Comparison of ENCODE assay signal across 2 cellular contexts in the genomic region with DNA sequence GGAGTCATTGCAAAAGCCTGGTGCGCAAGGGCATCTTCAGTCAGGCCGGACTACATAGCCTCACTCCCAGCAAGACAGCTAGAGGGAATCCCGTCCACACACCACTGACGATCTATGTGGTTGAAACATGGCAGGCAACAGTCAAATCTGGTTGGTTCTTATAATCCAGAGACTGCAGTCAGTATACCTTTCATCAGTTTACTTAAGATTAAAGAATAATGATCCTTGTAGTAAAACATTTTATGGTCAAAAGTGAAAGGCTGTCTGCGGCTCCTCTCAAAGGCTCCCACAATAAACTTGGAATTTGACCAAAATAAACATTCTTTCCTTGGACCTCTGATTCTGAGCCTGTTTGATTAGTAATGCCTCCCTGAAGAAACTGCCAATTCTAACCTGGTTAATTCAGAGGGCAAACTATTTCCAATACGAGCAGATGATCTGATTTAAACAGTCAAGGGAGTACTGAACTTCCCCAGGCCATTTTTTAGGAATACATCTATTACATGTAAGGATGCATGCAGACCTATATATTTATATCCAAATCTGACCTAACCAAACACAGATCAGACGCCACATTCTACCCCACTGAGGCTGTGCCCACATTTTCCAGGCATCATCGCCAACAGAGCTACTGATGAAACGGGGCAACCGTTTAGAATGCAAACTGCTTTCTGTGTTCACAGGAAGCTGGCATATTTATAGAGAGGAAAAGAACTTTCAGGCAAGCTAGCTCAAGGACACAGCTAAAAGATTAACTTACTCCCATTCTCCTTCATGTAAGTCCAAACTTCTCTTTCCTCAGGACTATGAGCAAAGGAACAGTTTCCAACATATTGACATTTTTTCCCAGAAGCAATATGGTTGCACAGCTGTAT.
TF ChIP-seq lines count a peak whose summit lies in the region.

No MANE protein-coding gene starts in this region.

TF ChIP-seq in HEK293, 187 proteins besides CTCF, POLR2A, EP300 and RAD21 (continued from another document):
- TF ChIP-seq, protein P1, sequence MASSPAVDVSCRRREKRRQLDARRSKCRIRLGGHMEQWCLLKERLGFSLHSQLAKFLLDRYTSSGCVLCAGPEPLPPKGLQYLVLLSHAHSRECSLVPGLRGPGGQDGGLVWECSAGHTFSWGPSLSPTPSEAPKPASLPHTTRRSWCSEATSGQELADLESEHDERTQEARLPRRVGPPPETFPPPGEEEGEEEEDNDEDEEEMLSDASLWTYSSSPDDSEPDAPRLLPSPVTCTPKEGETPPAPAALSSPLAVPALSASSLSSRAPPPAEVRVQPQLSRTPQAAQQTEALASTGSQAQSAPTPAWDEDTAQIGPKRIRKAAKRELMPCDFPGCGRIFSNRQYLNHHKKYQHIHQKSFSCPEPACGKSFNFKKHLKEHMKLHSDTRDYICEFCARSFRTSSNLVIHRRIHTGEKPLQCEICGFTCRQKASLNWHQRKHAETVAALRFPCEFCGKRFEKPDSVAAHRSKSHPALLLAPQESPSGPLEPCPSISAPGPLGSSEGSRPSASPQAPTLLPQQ (tag by site-specific recombination; IDR thresholded peaks at IDR 0.05): 0 out of 2 replicates have a peak, but pooled peaks have one; percentile 15
- TF ChIP-seq ZNF843 (tag by site-specific recombination; IDR thresholded peaks at IDR 0.05) (peak; percentile 87), ZBTB7A (tag by site-specific recombination; IDR thresholded peaks at IDR 0.05; ENCODE audit: low read depth) (no peak), TCF7L2 (IDR thresholded peaks at IDR 0.05; ENCODE audit: borderline replicate concordance, low read depth, low read length) (peak; percentile 72; the same call in 1 of the 2 replicates), ZNF175 (tag by site-specific recombination; IDR thresholded peaks at IDR 0.05) (no peak), ZNF354C (tag by site-specific recombination; IDR thresholded peaks at IDR 0.05; ENCODE audit: borderline replicate concordance, low read depth) (no peak)
- TF ChIP-seq, protein P2, sequence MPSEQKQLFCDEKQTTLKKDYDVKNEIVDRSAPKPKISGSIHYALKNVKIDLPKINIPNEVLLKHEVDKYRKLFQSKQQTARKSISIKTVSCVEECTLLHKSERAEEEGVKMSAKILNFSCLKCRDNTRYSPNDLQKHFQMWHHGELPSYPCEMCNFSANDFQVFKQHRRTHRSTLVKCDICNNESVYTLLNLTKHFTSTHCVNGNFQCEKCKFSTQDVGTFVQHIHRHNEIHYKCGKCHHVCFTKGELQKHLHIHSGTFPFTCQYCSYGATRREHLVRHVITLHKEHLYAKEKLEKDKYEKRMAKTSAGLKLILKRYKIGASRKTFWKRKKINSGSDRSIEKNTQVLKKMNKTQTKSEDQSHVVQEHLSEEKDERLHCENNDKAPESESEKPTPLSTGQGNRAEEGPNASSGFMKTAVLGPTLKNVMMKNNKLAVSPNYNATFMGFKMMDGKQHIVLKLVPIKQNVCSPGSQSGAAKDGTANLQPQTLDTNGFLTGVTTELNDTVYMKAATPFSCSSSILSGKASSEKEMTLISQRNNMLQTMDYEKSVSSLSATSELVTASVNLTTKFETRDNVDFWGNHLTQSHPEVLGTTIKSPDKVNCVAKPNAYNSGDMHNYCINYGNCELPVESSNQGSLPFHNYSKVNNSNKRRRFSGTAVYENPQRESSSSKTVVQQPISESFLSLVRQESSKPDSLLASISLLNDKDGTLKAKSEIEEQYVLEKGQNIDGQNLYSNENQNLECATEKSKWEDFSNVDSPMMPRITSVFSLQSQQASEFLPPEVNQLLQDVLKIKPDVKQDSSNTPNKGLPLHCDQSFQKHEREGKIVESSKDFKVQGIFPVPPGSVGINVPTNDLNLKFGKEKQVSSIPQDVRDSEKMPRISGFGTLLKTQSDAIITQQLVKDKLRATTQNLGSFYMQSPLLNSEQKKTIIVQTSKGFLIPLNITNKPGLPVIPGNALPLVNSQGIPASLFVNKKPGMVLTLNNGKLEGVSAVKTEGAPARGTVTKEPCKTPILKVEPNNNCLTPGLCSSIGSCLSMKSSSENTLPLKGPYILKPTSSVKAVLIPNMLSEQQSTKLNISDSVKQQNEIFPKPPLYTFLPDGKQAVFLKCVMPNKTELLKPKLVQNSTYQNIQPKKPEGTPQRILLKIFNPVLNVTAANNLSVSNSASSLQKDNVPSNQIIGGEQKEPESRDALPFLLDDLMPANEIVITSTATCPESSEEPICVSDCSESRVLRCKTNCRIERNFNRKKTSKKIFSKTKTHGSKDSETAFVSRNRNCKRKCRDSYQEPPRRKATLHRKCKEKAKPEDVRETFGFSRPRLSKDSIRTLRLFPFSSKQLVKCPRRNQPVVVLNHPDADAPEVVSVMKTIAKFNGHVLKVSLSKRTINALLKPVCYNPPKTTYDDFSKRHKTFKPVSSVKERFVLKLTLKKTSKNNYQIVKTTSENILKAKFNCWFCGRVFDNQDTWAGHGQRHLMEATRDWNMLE (tag by site-specific recombination; conservative IDR thresholded peaks at IDR 0.05; ENCODE audit: low read depth): no peak
- TF ChIP-seq, protein P3, sequence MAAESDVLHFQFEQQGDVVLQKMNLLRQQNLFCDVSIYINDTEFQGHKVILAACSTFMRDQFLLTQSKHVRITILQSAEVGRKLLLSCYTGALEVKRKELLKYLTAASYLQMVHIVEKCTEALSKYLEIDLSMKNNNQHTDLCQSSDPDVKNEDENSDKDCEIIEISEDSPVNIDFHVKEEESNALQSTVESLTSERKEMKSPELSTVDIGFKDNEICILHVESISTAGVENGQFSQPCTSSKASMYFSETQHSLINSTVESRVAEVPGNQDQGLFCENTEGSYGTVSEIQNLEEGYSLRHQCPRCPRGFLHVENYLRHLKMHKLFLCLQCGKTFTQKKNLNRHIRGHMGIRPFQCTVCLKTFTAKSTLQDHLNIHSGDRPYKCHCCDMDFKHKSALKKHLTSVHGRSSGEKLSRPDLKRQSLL (tag by site-specific recombination; IDR thresholded peaks at IDR 0.05): no peak

TF ChIP-seq in HepG2, 621 proteins besides CTCF, POLR2A, EP300 and RAD21 (continued from another document and continues in another):
- TF ChIP-seq, protein P4, sequence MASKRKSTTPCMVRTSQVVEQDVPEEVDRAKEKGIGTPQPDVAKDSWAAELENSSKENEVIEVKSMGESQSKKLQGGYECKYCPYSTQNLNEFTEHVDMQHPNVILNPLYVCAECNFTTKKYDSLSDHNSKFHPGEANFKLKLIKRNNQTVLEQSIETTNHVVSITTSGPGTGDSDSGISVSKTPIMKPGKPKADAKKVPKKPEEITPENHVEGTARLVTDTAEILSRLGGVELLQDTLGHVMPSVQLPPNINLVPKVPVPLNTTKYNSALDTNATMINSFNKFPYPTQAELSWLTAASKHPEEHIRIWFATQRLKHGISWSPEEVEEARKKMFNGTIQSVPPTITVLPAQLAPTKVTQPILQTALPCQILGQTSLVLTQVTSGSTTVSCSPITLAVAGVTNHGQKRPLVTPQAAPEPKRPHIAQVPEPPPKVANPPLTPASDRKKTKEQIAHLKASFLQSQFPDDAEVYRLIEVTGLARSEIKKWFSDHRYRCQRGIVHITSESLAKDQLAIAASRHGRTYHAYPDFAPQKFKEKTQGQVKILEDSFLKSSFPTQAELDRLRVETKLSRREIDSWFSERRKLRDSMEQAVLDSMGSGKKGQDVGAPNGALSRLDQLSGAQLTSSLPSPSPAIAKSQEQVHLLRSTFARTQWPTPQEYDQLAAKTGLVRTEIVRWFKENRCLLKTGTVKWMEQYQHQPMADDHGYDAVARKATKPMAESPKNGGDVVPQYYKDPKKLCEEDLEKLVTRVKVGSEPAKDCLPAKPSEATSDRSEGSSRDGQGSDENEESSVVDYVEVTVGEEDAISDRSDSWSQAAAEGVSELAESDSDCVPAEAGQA (IDR thresholded peaks at IDR 0.05; ENCODE audit: low read depth): no peak
- TF ChIP-seq, protein P4 (CRISPR knock-in tag; IDR thresholded peaks at IDR 0.05; ENCODE audit: borderline replicate concordance): no peak; the same call in 1 of the 2 replicates
- TF ChIP-seq GATAD1 (CRISPR knock-in tag; IDR thresholded peaks at IDR 0.05): peak; percentile 34; the same call in 1 of the 2 replicates
- TF ChIP-seq, protein P5, sequence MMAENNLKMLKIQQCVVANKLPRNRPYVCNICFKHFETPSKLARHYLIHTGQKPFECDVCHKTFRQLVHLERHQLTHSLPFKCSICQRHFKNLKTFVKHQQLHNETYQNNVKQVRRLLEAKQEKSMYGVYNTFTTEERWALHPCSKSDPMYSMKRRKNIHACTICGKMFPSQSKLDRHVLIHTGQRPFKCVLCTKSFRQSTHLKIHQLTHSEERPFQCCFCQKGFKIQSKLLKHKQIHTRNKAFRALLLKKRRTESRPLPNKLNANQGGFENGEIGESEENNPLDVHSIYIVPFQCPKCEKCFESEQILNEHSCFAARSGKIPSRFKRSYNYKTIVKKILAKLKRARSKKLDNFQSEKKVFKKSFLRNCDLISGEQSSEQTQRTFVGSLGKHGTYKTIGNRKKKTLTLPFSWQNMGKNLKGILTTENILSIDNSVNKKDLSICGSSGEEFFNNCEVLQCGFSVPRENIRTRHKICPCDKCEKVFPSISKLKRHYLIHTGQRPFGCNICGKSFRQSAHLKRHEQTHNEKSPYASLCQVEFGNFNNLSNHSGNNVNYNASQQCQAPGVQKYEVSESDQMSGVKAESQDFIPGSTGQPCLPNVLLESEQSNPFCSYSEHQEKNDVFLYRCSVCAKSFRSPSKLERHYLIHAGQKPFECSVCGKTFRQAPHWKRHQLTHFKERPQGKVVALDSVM (CRISPR knock-in tag; IDR thresholded peaks at IDR 0.05): no peak
- TF ChIP-seq ZNF354B (CRISPR knock-in tag; IDR thresholded peaks at IDR 0.05): no peak
- TF ChIP-seq ZFP36L2 (CRISPR knock-in tag; IDR thresholded peaks at IDR 0.05): no peak
- peak; percentile 76; the same call in 1 of the 2 replicates for TF ChIP-seq THYN1 (CRISPR knock-in tag; IDR thresholded peaks at IDR 0.05; ENCODE audit: borderline replicate concordance, low read depth)
- no peak for TF ChIP-seq ZNF326 (CRISPR knock-in tag; IDR thresholded peaks at IDR 0.05; ENCODE audit: borderline replicate concordance)
- 0 out of 2 replicates have a peak, but pooled peaks have one; percentile 1 for TF ChIP-seq GZF1 (CRISPR knock-in tag; IDR thresholded peaks at IDR 0.05)
- no peak for TF ChIP-seq PHF8 (CRISPR knock-in tag; IDR thresholded peaks at IDR 0.05)
- TF ChIP-seq TAF1 (CRISPR knock-in tag; IDR thresholded peaks at IDR 0.05): no peak
- TF ChIP-seq RELA (CRISPR knock-in tag; IDR thresholded peaks at IDR 0.05): no peak
- TF ChIP-seq NR2C2 (CRISPR knock-in tag; IDR thresholded peaks at IDR 0.05; ENCODE audit: borderline replicate concordance): no peak
- TF ChIP-seq HOXA5 (CRISPR knock-in tag; IDR thresholded peaks at IDR 0.05): no peak; the same call in 1 of the 2 replicates
- no peak for TF ChIP-seq ZNF101 (CRISPR knock-in tag; IDR thresholded peaks at IDR 0.05; ENCODE audit: borderline replicate concordance, low read depth)
- TF ChIP-seq, protein P6, sequence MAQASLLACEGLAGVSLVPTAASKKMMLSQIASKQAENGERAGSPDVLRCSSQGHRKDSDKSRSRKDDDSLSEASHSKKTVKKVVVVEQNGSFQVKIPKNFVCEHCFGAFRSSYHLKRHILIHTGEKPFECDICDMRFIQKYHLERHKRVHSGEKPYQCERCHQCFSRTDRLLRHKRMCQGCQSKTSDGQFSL (CRISPR knock-in tag; IDR thresholded peaks at IDR 0.05): no peak
- TF ChIP-seq, protein P7, sequence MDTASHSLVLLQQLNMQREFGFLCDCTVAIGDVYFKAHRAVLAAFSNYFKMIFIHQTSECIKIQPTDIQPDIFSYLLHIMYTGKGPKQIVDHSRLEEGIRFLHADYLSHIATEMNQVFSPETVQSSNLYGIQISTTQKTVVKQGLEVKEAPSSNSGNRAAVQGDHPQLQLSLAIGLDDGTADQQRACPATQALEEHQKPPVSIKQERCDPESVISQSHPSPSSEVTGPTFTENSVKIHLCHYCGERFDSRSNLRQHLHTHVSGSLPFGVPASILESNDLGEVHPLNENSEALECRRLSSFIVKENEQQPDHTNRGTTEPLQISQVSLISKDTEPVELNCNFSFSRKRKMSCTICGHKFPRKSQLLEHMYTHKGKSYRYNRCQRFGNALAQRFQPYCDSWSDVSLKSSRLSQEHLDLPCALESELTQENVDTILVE (CRISPR knock-in tag; IDR thresholded peaks at IDR 0.05): peak; percentile 74; the same call in 1 of the 2 replicates
- no peak for TF ChIP-seq HOXD1 (CRISPR knock-in tag; IDR thresholded peaks at IDR 0.05)
- TF ChIP-seq TBL1XR1 (IDR thresholded peaks at IDR 0.05; ENCODE audit: borderline replicate concordance, low read length, partially characterized antibody): no peak
- TF ChIP-seq ZNF234 (CRISPR knock-in tag; conservative IDR thresholded peaks at IDR 0.05): no peak
- TF ChIP-seq, protein P8, sequence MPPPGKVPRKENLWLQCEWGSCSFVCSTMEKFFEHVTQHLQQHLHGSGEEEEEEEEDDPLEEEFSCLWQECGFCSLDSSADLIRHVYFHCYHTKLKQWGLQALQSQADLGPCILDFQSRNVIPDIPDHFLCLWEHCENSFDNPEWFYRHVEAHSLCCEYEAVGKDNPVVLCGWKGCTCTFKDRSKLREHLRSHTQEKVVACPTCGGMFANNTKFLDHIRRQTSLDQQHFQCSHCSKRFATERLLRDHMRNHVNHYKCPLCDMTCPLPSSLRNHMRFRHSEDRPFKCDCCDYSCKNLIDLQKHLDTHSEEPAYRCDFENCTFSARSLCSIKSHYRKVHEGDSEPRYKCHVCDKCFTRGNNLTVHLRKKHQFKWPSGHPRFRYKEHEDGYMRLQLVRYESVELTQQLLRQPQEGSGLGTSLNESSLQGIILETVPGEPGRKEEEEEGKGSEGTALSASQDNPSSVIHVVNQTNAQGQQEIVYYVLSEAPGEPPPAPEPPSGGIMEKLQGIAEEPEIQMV (CRISPR knock-in tag; IDR thresholded peaks at IDR 0.05; ENCODE audit: low read depth): no peak
- 0 out of 2 replicates have a peak, but pooled peaks have one; percentile 23 for TF ChIP-seq NFIC (IDR thresholded peaks at IDR 0.05; ENCODE audit: low read length)
- TF ChIP-seq ZNF720 (CRISPR knock-in tag; IDR thresholded peaks at IDR 0.05): no peak
- no peak for TF ChIP-seq FOXA1 (IDR thresholded peaks at IDR 0.05)
- TF ChIP-seq FOXA1 (CRISPR knock-in tag; IDR thresholded peaks at IDR 0.05): peak; percentile 55; the same call in 1 of the 2 replicates
- no peak for TF ChIP-seq ZNF776 (CRISPR knock-in tag; IDR thresholded peaks at IDR 0.05)
- no peak for TF ChIP-seq ZNF235 (CRISPR knock-in tag; IDR thresholded peaks at IDR 0.05; ENCODE audit: borderline replicate concordance)
